ENCODE assay signal across 13 cellular contexts in genomic region chr5:132205385-132206125, GRCh38. TPM values are rescaled to one million over a fixed set of nuclear protein-coding genes. Genes with fewer than 3 reads are reported as not detected.
DNase-seq lines count a peak whose midpoint lies in the region; ATAC-seq and TF ChIP-seq lines count a peak whose summit lies in the region.
"Had no signal": no experiment of that assay in that cellular context is flagged by ENCODE, and none has a peak within 500 bp of the region (broad histone marks: within the 10 kb centered on the region; RNA-seq: fewer than 3 reads in every experiment).

No MANE protein-coding gene starts in this region.

- 75 to 86% methylated on average over 1 to 4 of the region's 5 CpGs for WGBS in gastroesophageal sphincter (ENCODE audit: low coverage in 1 of 2), 2 donors

- H3K9me3 ChIP-seq in gastroesophageal sphincter (no peaks in the 10 kb centered on the region), tibial artery (no peaks in the 10 kb centered on the region)
- H3K9me3 ChIP-seq: adrenal gland, suprapubic skin had no signal

- TF ChIP-seq CTCF in gastroesophageal sphincter (IDR thresholded peaks at IDR 0.05) (no peak), tibial artery (IDR thresholded peaks at IDR 0.05) (no peak)

- no peak overlapping the region for H3K4me3 ChIP-seq in gastroesophageal sphincter
- no peak overlapping the region for H3K4me3 ChIP-seq in tibial artery
- H3K4me3 ChIP-seq: adrenal gland, suprapubic skin had no signal

- intact Hi-C loops in tibial artery (cut with DNase I; ENCODE audit: low total_unique reads): no loop called here

- TF ChIP-seq POLR2A in gastroesophageal sphincter (IDR thresholded peaks at IDR 0.05): no peak

- H3K27ac ChIP-seq in gastroesophageal sphincter (no peak overlapping the region), tibial artery (peak overlapping the region; percentile 49 to 50)
- H3K27ac ChIP-seq: adrenal gland, suprapubic skin had no signal

- ATAC-seq in gastroesophageal sphincter: peak; percentile 44
- ATAC-seq in GM21515 (IDR thresholded peaks at IDR 0.05; ENCODE audit: unreplicated experiment): no peak
- ATAC-seq in HG03457 (IDR thresholded peaks at IDR 0.05; ENCODE audit: unreplicated experiment): no peak

- no peaks in the 10 kb centered on the region for H3K27me3 ChIP-seq in gastroesophageal sphincter
- H3K27me3 ChIP-seq in tibial artery: no peaks in the 10 kb centered on the region
- H3K27me3 ChIP-seq: adrenal gland, suprapubic skin had no signal

- TF ChIP-seq EP300 in gastroesophageal sphincter (IDR thresholded peaks at IDR 0.05): no peak

- peak; percentile 23 for DNase-seq in activated CD8-positive, alpha-beta memory T cell treated with anti-CD3 and anti-CD28 coated beads, Interleukin-2, amount 50 U/mL, for 48 hours
- DNase-seq in activated CD8-positive, alpha-beta memory T cell treated with anti-CD3 and anti-CD28 coated beads, Interleukin-2, amount 50 U/mL, for 4 hours: no peak
- DNase-seq in NCI-H524 treated with DMSO at 0.1 percent for 48 hours (lab: John Stamatoyannopoulos, UW) (peak; percentile 85), tibial artery (no peak), cerebellar nuclear complex (lab: John Stamatoyannopoulos, UW) (no peak)
- DNase-seq: activated CD4-positive, alpha-beta memory T cell treated with anti-CD3 and anti-CD28 coated beads, Interleukin-2, amount 10 ng/mL, durations not matched to agents 7 days and 5 days; DMS79; immature natural killer cell had no signal

- H3K36me3 ChIP-seq in gastroesophageal sphincter (peaks cover 0 to 90% of the 10 kb centered on the region in 2 donors), tibial artery (peaks cover 19 to 77% (median 62%) of the 10 kb centered on the region in 3 donors)

- H3K4me1 ChIP-seq in gastroesophageal sphincter (peaks cover 0 to 14% (median 0%) of the 10 kb centered on the region in 3 donors), tibial artery (peaks cover 0 to 18% (median 11%) of the 10 kb centered on the region in 4 donors)
- H3K4me1 ChIP-seq: adrenal gland, suprapubic skin had no signal

RNA-seq across cellular contexts. Expression of gene P4HA2, which starts 22.1 kb away (rescaled TPM):
- 10 to 100 TPM; 32.8 to 48.7 (median 37.6) TPM for total RNA-seq in gastroesophageal sphincter

RNA-seq across cellular contexts. Expression of gene PDLIM4, which starts 51.9 kb away (rescaled TPM):
- 100 to 1,000 TPM in 1 of 4 donors, 10 to 100 TPM in 3; 75.0 to 200 (median 92.7) TPM for total RNA-seq in gastroesophageal sphincter
- total RNA-seq: activated CD4-positive, alpha-beta memory T cell treated with anti-CD3 and anti-CD28 coated beads, Interleukin-2, amount 10 ng/mL, durations not matched to agents 7 days and 5 days had no signal

Comparison
In these comparisons a context has a peak if more than half of its experiments do, and no peak if none do; other contexts are left out.
1. DNase-seq: peak in activated CD8-positive, alpha-beta memory T cell treated with anti-CD3 and anti-CD28 coated beads, Interleukin-2, amount 50 U/mL, for 48 hours (single experiment) and NCI-H524 treated with DMSO at 0.1 percent for 48 hours (single experiment); none in activated CD8-positive, alpha-beta memory T cell treated with anti-CD3 and anti-CD28 coated beads, Interleukin-2, amount 50 U/mL, for 4 hours (single experiment), tibial artery (0 of 2) and cerebellar nuclear complex (0 of 2).
2. H3K27ac ChIP-seq: peak in tibial artery (2 of 2); none in gastroesophageal sphincter (0 of 4).